14 cellular contexts compared by ENCODE assay signal in genomic region chr6:15232836-15233510, GRCh38.
"Had no signal": no experiment of that assay in that cellular context is flagged by ENCODE, and none has a peak within 500 bp of the region (broad histone marks: within the 10 kb centered on the region; RNA-seq: fewer than 3 reads in every experiment).

No MANE protein-coding gene starts in this region.

- H3K27ac ChIP-seq: epithelial cell of prostate, gastrocnemius medialis, left ventricle myocardium inferior, suprapubic skin had no signal

- DNase-seq: activated CD4-positive, alpha-beta T cell treated with anti-CD3 and anti-CD28 coated beads, Interleukin-2, amount 10 ng/mL, durations not matched to agents 7 days and 5 days; activated CD8-positive, alpha-beta memory T cell treated with anti-CD3 and anti-CD28 coated beads for 24 hours; central memory CD4-positive, alpha-beta T cell; cortex of kidney; effector CD8-positive, alpha-beta T cell; gastrocnemius medialis; kidney; left ventricle myocardium inferior; mesenchymal stem cell; stimulated activated CD4-positive, alpha-beta T cell treated with anti-CD3 and anti-CD28 coated beads, Interleukin-12 subunit alpha, Interleukin-12 subunit beta, amount 100 ng/mL, for 4 hours; stimulated activated naive CD8-positive, alpha-beta T cell treated with anti-CD3 and anti-CD28 coated beads, Interleukin-15, Interleukin-2, amounts not matched to agents 100 U/mL and 50 U/mL, for 24 hours had no signal

- H3K4me1 ChIP-seq: gastrocnemius medialis, left ventricle myocardium inferior, suprapubic skin had no signal

- H3K9me3 ChIP-seq: gastrocnemius medialis, left ventricle myocardium inferior, suprapubic skin had no signal

- H3K4me3 ChIP-seq: gastrocnemius medialis, left ventricle myocardium inferior, suprapubic skin had no signal

- H3K36me3 ChIP-seq: gastrocnemius medialis, left ventricle myocardium inferior, suprapubic skin had no signal

- H3K27me3 ChIP-seq: gastrocnemius medialis, suprapubic skin had no signal

- ATAC-seq: gastrocnemius medialis; stimulated activated naive CD8-positive, alpha-beta T cell treated with anti-CD3 and anti-CD28 coated beads, Interleukin-15, Interleukin-2, amounts not matched to agents 100 U/mL and 50 U/mL, for 24 hours; WTC11 had no signal
